In the genomic region with DNA sequence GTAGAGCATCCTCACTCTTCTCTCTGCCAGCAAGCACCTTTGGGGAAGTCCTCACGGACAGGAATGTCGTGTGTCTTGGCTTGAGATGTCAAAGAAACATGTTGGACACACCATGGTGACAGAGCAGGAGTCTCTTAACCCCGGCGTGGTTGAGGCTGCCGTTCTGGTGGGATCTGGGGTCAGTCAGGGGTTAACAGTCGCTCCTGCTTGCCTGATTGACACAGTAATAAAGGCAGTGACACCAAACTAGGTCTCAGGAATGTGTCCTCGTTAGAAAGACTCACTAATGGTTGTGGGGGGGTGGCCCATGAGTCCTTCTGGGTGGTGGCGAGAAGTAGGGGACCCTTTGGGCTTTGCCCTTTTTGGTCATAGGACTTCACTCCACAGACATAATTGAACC, we compare ENCODE assay signal across 1 cellular context.
TF ChIP-seq lines count a peak whose summit lies in the region.

No MANE protein-coding gene starts in this region.

TF ChIP-seq in HCT116, 20 proteins besides CTCF, POLR2A, EP300 and RAD21:
- TF ChIP-seq EZH2 (IDR thresholded peaks at IDR 0.05), result no peak
- no peak for TF ChIP-seq CBX3 (IDR thresholded peaks at IDR 0.05; ENCODE audit: low read depth)
- no peak for TF ChIP-seq TCF7L2 (IDR thresholded peaks at IDR 0.05; ENCODE audit: borderline replicate concordance, extremely low read depth, insufficient read depth, insufficient read length)
- TF ChIP-seq YY1 (IDR thresholded peaks at IDR 0.05; ENCODE audit: extremely low read depth, insufficient replicate concordance, low read depth, low read length), result no peak
- TF ChIP-seq POLR2AphosphoS5 (IDR thresholded peaks at IDR 0.05; ENCODE audit: low read depth, low read length), result no peak
- TF ChIP-seq EGR1 (IDR thresholded peaks at IDR 0.05; ENCODE audit: low read depth), result no peak
- no peak for TF ChIP-seq SP1 (IDR thresholded peaks at IDR 0.05; ENCODE audit: low read depth)
- no peak for TF ChIP-seq EZH2phosphoT487 (IDR thresholded peaks at IDR 0.05; ENCODE audit: borderline replicate concordance)
- TF ChIP-seq, protein P1, sequence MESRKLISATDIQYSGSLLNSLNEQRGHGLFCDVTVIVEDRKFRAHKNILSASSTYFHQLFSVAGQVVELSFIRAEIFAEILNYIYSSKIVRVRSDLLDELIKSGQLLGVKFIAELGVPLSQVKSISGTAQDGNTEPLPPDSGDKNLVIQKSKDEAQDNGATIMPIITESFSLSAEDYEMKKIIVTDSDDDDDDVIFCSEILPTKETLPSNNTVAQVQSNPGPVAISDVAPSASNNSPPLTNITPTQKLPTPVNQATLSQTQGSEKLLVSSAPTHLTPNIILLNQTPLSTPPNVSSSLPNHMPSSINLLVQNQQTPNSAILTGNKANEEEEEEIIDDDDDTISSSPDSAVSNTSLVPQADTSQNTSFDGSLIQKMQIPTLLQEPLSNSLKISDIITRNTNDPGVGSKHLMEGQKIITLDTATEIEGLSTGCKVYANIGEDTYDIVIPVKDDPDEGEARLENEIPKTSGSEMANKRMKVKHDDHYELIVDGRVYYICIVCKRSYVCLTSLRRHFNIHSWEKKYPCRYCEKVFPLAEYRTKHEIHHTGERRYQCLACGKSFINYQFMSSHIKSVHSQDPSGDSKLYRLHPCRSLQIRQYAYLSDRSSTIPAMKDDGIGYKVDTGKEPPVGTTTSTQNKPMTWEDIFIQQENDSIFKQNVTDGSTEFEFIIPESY (IDR thresholded peaks at IDR 0.05; ENCODE audit: extremely low read depth, insufficient replicate concordance, low read length), result no peak
- TF ChIP-seq, protein P2, sequence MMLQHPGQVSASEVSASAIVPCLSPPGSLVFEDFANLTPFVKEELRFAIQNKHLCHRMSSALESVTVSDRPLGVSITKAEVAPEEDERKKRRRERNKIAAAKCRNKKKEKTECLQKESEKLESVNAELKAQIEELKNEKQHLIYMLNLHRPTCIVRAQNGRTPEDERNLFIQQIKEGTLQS (IDR thresholded peaks at IDR 0.05), result no peak
- TF ChIP-seq, protein P3, sequence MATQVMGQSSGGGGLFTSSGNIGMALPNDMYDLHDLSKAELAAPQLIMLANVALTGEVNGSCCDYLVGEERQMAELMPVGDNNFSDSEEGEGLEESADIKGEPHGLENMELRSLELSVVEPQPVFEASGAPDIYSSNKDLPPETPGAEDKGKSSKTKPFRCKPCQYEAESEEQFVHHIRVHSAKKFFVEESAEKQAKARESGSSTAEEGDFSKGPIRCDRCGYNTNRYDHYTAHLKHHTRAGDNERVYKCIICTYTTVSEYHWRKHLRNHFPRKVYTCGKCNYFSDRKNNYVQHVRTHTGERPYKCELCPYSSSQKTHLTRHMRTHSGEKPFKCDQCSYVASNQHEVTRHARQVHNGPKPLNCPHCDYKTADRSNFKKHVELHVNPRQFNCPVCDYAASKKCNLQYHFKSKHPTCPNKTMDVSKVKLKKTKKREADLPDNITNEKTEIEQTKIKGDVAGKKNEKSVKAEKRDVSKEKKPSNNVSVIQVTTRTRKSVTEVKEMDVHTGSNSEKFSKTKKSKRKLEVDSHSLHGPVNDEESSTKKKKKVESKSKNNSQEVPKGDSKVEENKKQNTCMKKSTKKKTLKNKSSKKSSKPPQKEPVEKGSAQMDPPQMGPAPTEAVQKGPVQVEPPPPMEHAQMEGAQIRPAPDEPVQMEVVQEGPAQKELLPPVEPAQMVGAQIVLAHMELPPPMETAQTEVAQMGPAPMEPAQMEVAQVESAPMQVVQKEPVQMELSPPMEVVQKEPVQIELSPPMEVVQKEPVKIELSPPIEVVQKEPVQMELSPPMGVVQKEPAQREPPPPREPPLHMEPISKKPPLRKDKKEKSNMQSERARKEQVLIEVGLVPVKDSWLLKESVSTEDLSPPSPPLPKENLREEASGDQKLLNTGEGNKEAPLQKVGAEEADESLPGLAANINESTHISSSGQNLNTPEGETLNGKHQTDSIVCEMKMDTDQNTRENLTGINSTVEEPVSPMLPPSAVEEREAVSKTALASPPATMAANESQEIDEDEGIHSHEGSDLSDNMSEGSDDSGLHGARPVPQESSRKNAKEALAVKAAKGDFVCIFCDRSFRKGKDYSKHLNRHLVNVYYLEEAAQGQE (IDR thresholded peaks at IDR 0.05; ENCODE audit: low read depth), result no peak
- no peak for TF ChIP-seq FOSL1 (IDR thresholded peaks at IDR 0.05; ENCODE audit: low read depth)
- no peak for TF ChIP-seq ELF1 (IDR thresholded peaks at IDR 0.05; ENCODE audit: borderline replicate concordance, low read depth)
- TF ChIP-seq ZFX (IDR thresholded peaks at IDR 0.05), result no peak
- TF ChIP-seq JUND (IDR thresholded peaks at IDR 0.05), result no peak
- TF ChIP-seq ZNF274 (IDR thresholded peaks at IDR 0.05; ENCODE audit: low read depth, low read length), result no peak
- no peak for TF ChIP-seq SRF (IDR thresholded peaks at IDR 0.05; ENCODE audit: low read depth)
- no peak for TF ChIP-seq SIN3A (IDR thresholded peaks at IDR 0.05; ENCODE audit: low read depth)
- TF ChIP-seq CEBPB (IDR thresholded peaks at IDR 0.05; ENCODE audit: low read depth), result no peak
- TF ChIP-seq, protein P4, sequence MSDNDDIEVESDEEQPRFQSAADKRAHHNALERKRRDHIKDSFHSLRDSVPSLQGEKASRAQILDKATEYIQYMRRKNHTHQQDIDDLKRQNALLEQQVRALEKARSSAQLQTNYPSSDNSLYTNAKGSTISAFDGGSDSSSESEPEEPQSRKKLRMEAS (IDR thresholded peaks at IDR 0.05), result no peak
